Comparison of ENCODE assay signal across 1 cellular context in the genomic region with DNA sequence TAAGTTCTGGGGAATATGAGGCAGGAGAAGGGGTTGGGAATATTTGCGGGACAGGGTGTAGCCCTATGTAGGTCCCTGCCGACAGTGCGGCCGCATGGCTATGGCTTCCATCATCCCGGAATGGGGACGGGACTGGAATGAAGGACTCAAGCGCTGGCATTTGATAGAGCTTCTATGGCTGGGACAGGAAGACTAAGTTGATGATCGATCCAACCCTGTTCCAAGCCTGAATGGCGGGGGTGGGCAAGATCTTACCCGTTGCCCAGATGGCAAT.
TF ChIP-seq lines count a peak whose summit lies in the region.

No MANE protein-coding gene starts in this region.

TF ChIP-seq in HEK293, 187 proteins besides CTCF, POLR2A, EP300 and RAD21 (continued from another document):
- TF ChIP-seq, protein P1, sequence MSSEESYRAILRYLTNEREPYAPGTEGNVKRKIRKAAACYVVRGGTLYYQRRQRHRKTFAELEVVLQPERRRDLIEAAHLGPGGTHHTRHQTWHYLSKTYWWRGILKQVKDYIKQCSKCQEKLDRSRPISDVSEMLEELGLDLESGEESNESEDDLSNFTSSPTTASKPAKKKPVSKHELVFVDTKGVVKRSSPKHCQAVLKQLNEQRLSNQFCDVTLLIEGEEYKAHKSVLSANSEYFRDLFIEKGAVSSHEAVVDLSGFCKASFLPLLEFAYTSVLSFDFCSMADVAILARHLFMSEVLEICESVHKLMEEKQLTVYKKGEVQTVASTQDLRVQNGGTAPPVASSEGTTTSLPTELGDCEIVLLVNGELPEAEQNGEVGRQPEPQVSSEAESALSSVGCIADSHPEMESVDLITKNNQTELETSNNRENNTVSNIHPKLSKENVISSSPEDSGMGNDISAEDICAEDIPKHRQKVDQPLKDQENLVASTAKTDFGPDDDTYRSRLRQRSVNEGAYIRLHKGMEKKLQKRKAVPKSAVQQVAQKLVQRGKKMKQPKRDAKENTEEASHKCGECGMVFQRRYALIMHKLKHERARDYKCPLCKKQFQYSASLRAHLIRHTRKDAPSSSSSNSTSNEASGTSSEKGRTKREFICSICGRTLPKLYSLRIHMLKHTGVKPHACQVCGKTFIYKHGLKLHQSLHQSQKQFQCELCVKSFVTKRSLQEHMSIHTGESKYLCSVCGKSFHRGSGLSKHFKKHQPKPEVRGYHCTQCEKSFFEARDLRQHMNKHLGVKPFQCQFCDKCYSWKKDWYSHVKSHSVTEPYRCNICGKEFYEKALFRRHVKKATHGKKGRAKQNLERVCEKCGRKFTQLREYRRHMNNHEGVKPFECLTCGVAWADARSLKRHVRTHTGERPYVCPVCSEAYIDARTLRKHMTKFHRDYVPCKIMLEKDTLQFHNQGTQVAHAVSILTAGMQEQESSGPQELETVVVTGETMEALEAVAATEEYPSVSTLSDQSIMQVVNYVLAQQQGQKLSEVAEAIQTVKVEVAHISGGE (tag by site-specific recombination; conservative IDR thresholded peaks at IDR 0.05; ENCODE audit: low read depth): peak; percentile 60; the same call in 1 of the 2 replicates
- TF ChIP-seq YY2 (tag by site-specific recombination; IDR thresholded peaks at IDR 0.05) (peak; percentile 8; the same call in 1 of the 2 replicates), ZNF335 (tag by site-specific recombination; conservative IDR thresholded peaks at IDR 0.05) (peak; percentile 68; the same call in 1 of the 2 replicates), ZBTB20 (tag by site-specific recombination; IDR thresholded peaks at IDR 0.05) (0 out of 2 replicates have a peak, but pooled peaks have one; percentile 19), GLI2 (tag by site-specific recombination; IDR thresholded peaks at IDR 0.05; ENCODE audit: borderline replicate concordance, low read depth) (no peak), ZNF529 (tag by site-specific recombination; IDR thresholded peaks at IDR 0.05; ENCODE audit: insufficient replicate concordance) (no peak), KLF8 (tag by site-specific recombination; IDR thresholded peaks at IDR 0.05) (no peak), ZNF274 (IDR thresholded peaks at IDR 0.05; ENCODE audit: low read length) (no peak), ZNF274 (tag by site-specific recombination; IDR thresholded peaks at IDR 0.05; ENCODE audit: borderline replicate concordance) (no peak), ZNF843 (tag by site-specific recombination; IDR thresholded peaks at IDR 0.05) (no peak), MZF1 (tag by site-specific recombination; IDR thresholded peaks at IDR 0.05; ENCODE audit: borderline replicate concordance) (no peak; the same call in 1 of the 2 replicates), ZSCAN30 (tag by site-specific recombination; IDR thresholded peaks at IDR 0.05) (no peak), ZNF404 (tag by site-specific recombination; IDR thresholded peaks at IDR 0.05) (no peak), ZSCAN23 (tag by site-specific recombination; IDR thresholded peaks at IDR 0.05) (0 out of 2 replicates have a peak, but pooled peaks have one; percentile 21)
- TF ChIP-seq, protein P2, sequence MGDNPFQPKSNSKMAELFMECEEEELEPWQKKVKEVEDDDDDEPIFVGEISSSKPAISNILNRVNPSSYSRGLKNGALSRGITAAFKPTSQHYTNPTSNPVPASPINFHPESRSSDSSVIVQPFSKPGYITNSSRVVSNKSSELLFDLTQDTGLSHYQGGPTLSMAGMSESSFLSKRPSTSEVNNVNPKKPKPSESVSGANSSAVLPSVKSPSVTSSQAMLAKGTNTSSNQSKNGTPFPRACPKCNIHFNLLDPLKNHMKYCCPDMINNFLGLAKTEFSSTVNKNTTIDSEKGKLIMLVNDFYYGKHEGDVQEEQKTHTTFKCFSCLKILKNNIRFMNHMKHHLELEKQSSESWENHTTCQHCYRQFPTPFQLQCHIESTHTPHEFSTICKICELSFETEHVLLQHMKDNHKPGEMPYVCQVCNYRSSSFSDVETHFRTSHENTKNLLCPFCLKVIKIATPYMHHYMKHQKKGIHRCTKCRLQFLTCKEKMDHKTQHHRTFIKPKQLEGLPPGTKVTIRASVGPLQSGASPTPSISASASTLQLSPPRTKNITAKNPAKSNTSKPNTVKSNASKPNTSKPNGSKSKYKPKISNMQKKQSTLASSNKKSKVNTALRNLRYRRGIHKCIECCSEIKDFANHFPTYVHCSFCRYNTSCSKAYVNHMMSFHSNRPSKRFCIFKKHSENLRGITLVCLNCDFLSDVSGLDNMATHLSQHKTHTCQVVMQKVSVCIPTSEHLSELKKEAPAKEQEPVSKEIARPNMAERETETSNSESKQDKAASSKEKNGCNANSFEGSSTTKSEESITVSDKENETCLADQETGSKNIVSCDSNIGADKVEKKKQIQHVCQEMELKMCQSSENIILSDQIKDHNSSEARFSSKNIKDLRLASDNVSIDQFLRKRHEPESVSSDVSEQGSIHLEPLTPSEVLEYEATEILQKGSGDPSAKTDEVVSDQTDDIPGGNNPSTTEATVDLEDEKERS (tag by site-specific recombination; IDR thresholded peaks at IDR 0.05): no peak
- TF ChIP-seq, protein P3, sequence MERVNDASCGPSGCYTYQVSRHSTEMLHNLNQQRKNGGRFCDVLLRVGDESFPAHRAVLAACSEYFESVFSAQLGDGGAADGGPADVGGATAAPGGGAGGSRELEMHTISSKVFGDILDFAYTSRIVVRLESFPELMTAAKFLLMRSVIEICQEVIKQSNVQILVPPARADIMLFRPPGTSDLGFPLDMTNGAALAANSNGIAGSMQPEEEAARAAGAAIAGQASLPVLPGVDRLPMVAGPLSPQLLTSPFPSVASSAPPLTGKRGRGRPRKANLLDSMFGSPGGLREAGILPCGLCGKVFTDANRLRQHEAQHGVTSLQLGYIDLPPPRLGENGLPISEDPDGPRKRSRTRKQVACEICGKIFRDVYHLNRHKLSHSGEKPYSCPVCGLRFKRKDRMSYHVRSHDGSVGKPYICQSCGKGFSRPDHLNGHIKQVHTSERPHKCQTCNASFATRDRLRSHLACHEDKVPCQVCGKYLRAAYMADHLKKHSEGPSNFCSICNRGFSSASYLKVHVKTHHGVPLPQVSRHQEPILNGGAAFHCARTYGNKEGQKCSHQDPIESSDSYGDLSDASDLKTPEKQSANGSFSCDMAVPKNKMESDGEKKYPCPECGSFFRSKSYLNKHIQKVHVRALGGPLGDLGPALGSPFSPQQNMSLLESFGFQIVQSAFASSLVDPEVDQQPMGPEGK (tag by site-specific recombination; IDR thresholded peaks at IDR 0.05): no peak
